ENCODE assay signal across 8 cellular contexts in the genomic region with DNA sequence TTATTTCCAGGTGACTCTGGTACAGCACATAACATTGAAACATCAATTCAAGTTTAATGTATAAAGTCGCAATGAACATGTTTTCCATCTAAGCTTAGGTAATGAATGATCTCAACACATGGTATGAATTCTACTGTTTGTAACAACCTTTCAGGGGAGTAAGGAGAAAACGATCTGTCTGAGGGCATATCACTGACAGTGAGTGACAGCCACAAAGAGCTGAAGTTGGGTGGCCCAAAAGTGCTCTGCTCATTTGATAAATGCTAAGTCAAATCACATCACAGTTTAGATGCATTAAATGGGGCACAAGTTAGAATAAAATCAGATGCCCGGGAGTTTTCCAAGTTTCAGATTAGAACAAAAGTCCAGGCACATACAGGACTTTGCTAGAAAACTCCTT. TPM values are rescaled to one million over a fixed set of nuclear protein-coding genes. Genes with fewer than 3 reads are reported as not detected.
DNase-seq lines count a peak whose midpoint lies in the region; ATAC-seq, FAIRE-seq and TF ChIP-seq lines count a peak whose summit lies in the region.

No MANE protein-coding gene starts in this region.

- TF ChIP-seq EP300 in HepG2 (IDR thresholded peaks at IDR 0.05; ENCODE audit: low read depth in 2 of 2, low read length in 2 of 2) (no peak), HepG2 (CRISPR knock-in tag; IDR thresholded peaks at IDR 0.05; ENCODE audit: borderline replicate concordance) (no peak)

- peak overlapping the region; percentile 81 to 94 for H3K27ac Mint-ChIP-seq in activated naive CD4-positive, alpha-beta T cell treated with anti-CD3 and anti-CD28 coated beads, Interleukin-2, amount 50 U/mL, for 72 hours

- BruUV-seq in HepG2 (replicated peaks; lab: Mats Ljungman, UMichigan), result TSS peak; percentile 76

- H2AFZ ChIP-seq in HepG2 (ENCODE audit: low read length), result no peak overlapping the region

- no peaks in the 10 kb centered on the region for H3K9me3 Mint-ChIP-seq in activated naive CD4-positive, alpha-beta T cell treated with anti-CD3 and anti-CD28 coated beads, Interleukin-2, amount 50 U/mL, for 72 hours

- TF ChIP-seq POLR2A in heart left ventricle (IDR thresholded peaks at IDR 0.05), result no peak
- TF ChIP-seq POLR2A in HepG2 (IDR thresholded peaks at IDR 0.05; ENCODE audit: insufficient read depth in 1 of 2, low read depth in 2 of 2, low read length in 2 of 2), result no peak

- no peak for TF ChIP-seq CTCF in heart left ventricle (IDR thresholded peaks at IDR 0.05)
- TF ChIP-seq CTCF in HepG2 (CRISPR knock-in tag; IDR thresholded peaks at IDR 0.05), result no peak

- H3K27ac ChIP-seq in heart left ventricle (peak overlapping the region in 9 of 12 donors; percentile 88 to 100 (median 95)), HepG2 (ENCODE audit: extremely low read length, insufficient read depth, low read length) (peak overlapping the region; percentile 100), urinary bladder (ENCODE audit: low read depth) (peak overlapping the region; percentile 76)

- peak overlapping the region; percentile 69 for H3K4me2 ChIP-seq in HepG2 (ENCODE audit: low read depth, low read length)

- intact Hi-C loops in heart left ventricle (cut with DNase I), result loop anchor here in 8 of 10 donors (2.0 to 10.0 kb wide), 5 partner anchors 189 to 559 kb away; a partner anchor contains a TSS
- intact Hi-C loops in Right ventricle myocardium inferior (cut with DNase I), result loop anchor here (5.0 kb wide), 1 partner anchor 196 kb away; no protein-coding TSS in a partner anchor
- intact Hi-C loops in HepG2 (cut with micrococcal nuclease; ENCODE audit: unreplicated experiment), result loop anchor here (2.0 to 5.0 kb wide), 3 partner anchors 34 to 196 kb away; no protein-coding TSS in a partner anchor

- in situ Hi-C loops in HepG2 (cut with HindIII; ENCODE audit: extremely low pct_ligation_motif_present, low pct_unique_long_range_greater_than_20kb), result no loop called here

- ATAC-seq in heart left ventricle, result no peak
- ATAC-seq in Right ventricle myocardium inferior, result no peak
- no peak for ATAC-seq in activated naive CD4-positive, alpha-beta T cell treated with anti-CD3 and anti-CD28 coated beads, Interleukin-2, amount 50 U/mL, for 72 hours
- ATAC-seq in HepG2, result no peak
- no peak for ATAC-seq in GM18498 (IDR thresholded peaks at IDR 0.05; ENCODE audit: unreplicated experiment)
- no peak for ATAC-seq in HG03045 (IDR thresholded peaks at IDR 0.05; ENCODE audit: unreplicated experiment)

- peaks cover 0 to 15% (median 5%) of the 10 kb centered on the region in 12 donors for H3K4me1 ChIP-seq in heart left ventricle
- peaks cover 65% of the 10 kb centered on the region for H3K4me1 ChIP-seq in HepG2 (ENCODE audit: insufficient read depth, low read length)
- no peaks in the 10 kb centered on the region for H3K4me1 ChIP-seq in urinary bladder (ENCODE audit: insufficient read depth)

- DNase-seq in heart left ventricle (no peak), Right ventricle myocardium inferior (ENCODE audit: missing footprints) (no peak), HepG2 (ENCODE audit: low spot score) (no peak), AG08395 (ENCODE audit: low spot score) (no peak)
- DNase-seq in activated naive CD4-positive, alpha-beta T cell treated with anti-CD3 and anti-CD28 coated beads, Interleukin-2, amount 50 U/mL, for 72 hours (ENCODE audit: low spot score in 2 of 2), result no peak

- FAIRE-seq in HepG2 (lab: Jason Lieb, UNC), result no peak

- H3K9me3 ChIP-seq in heart left ventricle (no peaks in the 10 kb centered on the region), HepG2 (ENCODE audit: low read length) (no peaks in the 10 kb centered on the region)

- 34 to 39% (median 35%) methylated on average over 3 of the region's 3 CpGs for WGBS in heart left ventricle, 4 donors
- 4% methylated on average over 3 of the region's 3 CpGs for WGBS in HepG2 (ENCODE audit: low lambda C conversion rate)
- WGBS in urinary bladder, result 31% methylated on average over 3 of the region's 3 CpGs

- peak overlapping the region; percentile 70 for H3K9ac ChIP-seq in HepG2 (ENCODE audit: insufficient read depth, low read depth, low read length)

- H3K27me3 ChIP-seq in heart left ventricle (no peaks in the 10 kb centered on the region), HepG2 (ENCODE audit: control insufficient read depth in 1 of 2, insufficient read depth in 2 of 2, low read length in 2 of 2) (no peaks in the 10 kb centered on the region)

- H3K4me3 ChIP-seq in heart left ventricle (peak overlapping the region in 10 of 12 donors; percentile 75 to 100 (median 85)), HepG2 (replicated peaks in 1 of 3; ENCODE audit: insufficient read depth in 1 of 3, low read depth in 2 of 3, low read length in 3 of 3) (peak overlapping the region; percentile 68 to 85 (median 73)), urinary bladder (ENCODE audit: low read depth, low read length) (peak overlapping the region; percentile 91)

- POLR2A ChIA-PET in HepG2 (lab: Yijun Ruan, JAX), result interaction anchor here (0.8 to 2.3 kb wide), 3 partner anchors 8 to 193 kb away, joined by 3 to 7 read pairs (median 3); no protein-coding TSS in a partner anchor

- peaks cover 12 to 13% of the 10 kb centered on the region in 2 donors for H3K36me3 Mint-ChIP-seq in activated naive CD4-positive, alpha-beta T cell treated with anti-CD3 and anti-CD28 coated beads, Interleukin-2, amount 50 U/mL, for 72 hours

- peaks cover 37% of the 10 kb centered on the region for H3K79me2 ChIP-seq in HepG2 (ENCODE audit: insufficient read depth, low read length)

- no peak for TF ChIP-seq RAD21 in HepG2 (CRISPR knock-in tag; IDR thresholded peaks at IDR 0.05)

- CTCF ChIA-PET in HepG2 (lab: Yijun Ruan, JAX; ENCODE audit: low intra/inter-chr PET ratio, low total read pairs), result no interaction called here

- H4K20me1 ChIP-seq in HepG2 (ENCODE audit: insufficient read depth, low read length), result no peaks in the 10 kb centered on the region

- H3K36me3 ChIP-seq in heart left ventricle, result no peaks in the 10 kb centered on the region
- no peaks in the 10 kb centered on the region for H3K36me3 ChIP-seq in HepG2 (replicated peaks in 1 of 2; ENCODE audit: control insufficient read depth in 1 of 2, insufficient read depth in 2 of 2, low read length in 2 of 2)
- H3K36me3 ChIP-seq in urinary bladder (ENCODE audit: insufficient read depth), result no peaks in the 10 kb centered on the region

TF ChIP-seq in HepG2, 621 proteins besides CTCF, POLR2A, EP300 and RAD21:
- 0 out of 2 replicates have a peak, but pooled peaks have one; percentile 5 for TF ChIP-seq GFI1 (CRISPR knock-in tag; IDR thresholded peaks at IDR 0.05; ENCODE audit: borderline replicate concordance)
- TF ChIP-seq, protein P1, sequence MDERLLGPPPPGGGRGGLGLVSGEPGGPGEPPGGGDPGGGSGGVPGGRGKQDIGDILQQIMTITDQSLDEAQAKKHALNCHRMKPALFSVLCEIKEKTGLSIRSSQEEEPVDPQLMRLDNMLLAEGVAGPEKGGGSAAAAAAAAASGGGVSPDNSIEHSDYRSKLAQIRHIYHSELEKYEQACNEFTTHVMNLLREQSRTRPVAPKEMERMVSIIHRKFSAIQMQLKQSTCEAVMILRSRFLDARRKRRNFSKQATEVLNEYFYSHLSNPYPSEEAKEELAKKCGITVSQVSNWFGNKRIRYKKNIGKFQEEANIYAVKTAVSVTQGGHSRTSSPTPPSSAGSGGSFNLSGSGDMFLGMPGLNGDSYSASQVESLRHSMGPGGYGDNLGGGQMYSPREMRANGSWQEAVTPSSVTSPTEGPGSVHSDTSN (CRISPR knock-in tag; IDR thresholded peaks at IDR 0.05), result peak; percentile 49; the same call in 1 of the 2 replicates
- TF ChIP-seq STAG1 (CRISPR knock-in tag; IDR thresholded peaks at IDR 0.05), result no peak
- TF ChIP-seq NFKBIZ (CRISPR knock-in tag; IDR thresholded peaks at IDR 0.05), result no peak
TF ChIP-seq in HepG2: peak in this region for 2.

RNA-seq across cellular contexts. Expression of a gene that starts 1.2 kb away (rescaled TPM):
- total RNA-seq in heart left ventricle, result 1 to 10 TPM; 2.9 to 6.2 (median 4.2) TPM
- polyA plus RNA-seq in heart left ventricle, result 1 to 10 TPM; 2.4 to 5.9 TPM
- total RNA-seq in Right ventricle myocardium inferior, result 6.1 TPM
- 10 to 100 TPM; 15.8 to 18.1 TPM for total RNA-seq in activated naive CD4-positive, alpha-beta T cell treated with anti-CD3 and anti-CD28 coated beads, Interleukin-2, amount 50 U/mL, for 72 hours
- total RNA-seq in HepG2 (2016; rRNA removed; fragmentation: Illumina TruSeq; extraction: Trizol), result 7.4 and 11.4 TPM in 2 replicates
- total RNA-seq in HepG2 (2016; cell fraction: cytosol; rRNA removed; fragmentation: Illumina TruSeq; extraction: Trizol; ENCODE audit: low read depth), result 5.6 and 5.9 TPM in 2 replicates
- 8.0 and 9.7 TPM in 2 replicates for total RNA-seq in HepG2 (2016; cell fraction: insoluble cytoplasmic fraction; rRNA removed; fragmentation: Illumina TruSeq; extraction: Trizol)
- 7.2 and 7.7 TPM in 2 replicates for total RNA-seq in HepG2 (2016; cell fraction: membrane; rRNA removed; fragmentation: Illumina TruSeq; extraction: Trizol)
- 23.6 and 26.0 TPM in 2 replicates for total RNA-seq in HepG2 (2016; cell fraction: nucleus; rRNA removed; fragmentation: Illumina TruSeq; extraction: Trizol)
- polyA plus RNA-seq in HepG2 (2011; rRNA removed), result 7.3 and 8.6 TPM in 2 replicates
- 5.1 and 5.7 TPM in 2 replicates for polyA plus RNA-seq in HepG2 (2011; cell fraction: cytosol; rRNA removed)
- polyA plus RNA-seq in HepG2 (2011; cell fraction: nucleus; rRNA removed), result 8.3 and 9.9 TPM in 2 replicates
- polyA plus RNA-seq in HepG2 (2012), result 6.4 and 7.4 TPM in 2 replicates
- polyA plus RNA-seq in HepG2 (2016; cell fraction: cytosol; fragmentation: Illumina TruSeq; extraction: Trizol; ENCODE audit: low read depth), result 1.5 and 2.7 TPM in 2 replicates
- polyA plus RNA-seq in HepG2 (2016; cell fraction: insoluble cytoplasmic fraction; fragmentation: Illumina TruSeq; extraction: Trizol; ENCODE audit: low read depth), result 14.2 and 14.5 TPM in 2 replicates
- polyA plus RNA-seq in HepG2 (2016; cell fraction: membrane; fragmentation: Illumina TruSeq; extraction: Trizol; ENCODE audit: low read depth), result 4.3 and 4.6 TPM in 2 replicates
- 12.6 and 13.6 TPM in 2 replicates for polyA plus RNA-seq in HepG2 (2016; cell fraction: nucleus; fragmentation: Illumina TruSeq; extraction: Trizol; ENCODE audit: insufficient read depth, low read depth)
- polyA minus RNA-seq in HepG2 (2011; rRNA and poly(A)+ RNA removed; ENCODE audit: low replicate concordance), result 10.0 and 32.5 TPM in 2 replicates
- 6.2 and 7.1 TPM in 2 replicates for polyA minus RNA-seq in HepG2 (2011; cell fraction: cytosol; rRNA and poly(A)+ RNA removed)
- 35.4 and 38.5 TPM in 2 replicates for polyA minus RNA-seq in HepG2 (2011; cell fraction: nucleus; rRNA and poly(A)+ RNA removed)
- total RNA-seq in urinary bladder, result 25.7 TPM
- polyA plus RNA-seq in urinary bladder, result 4.6 TPM
